8 cellular contexts compared by ENCODE assay signal in the genomic region with DNA sequence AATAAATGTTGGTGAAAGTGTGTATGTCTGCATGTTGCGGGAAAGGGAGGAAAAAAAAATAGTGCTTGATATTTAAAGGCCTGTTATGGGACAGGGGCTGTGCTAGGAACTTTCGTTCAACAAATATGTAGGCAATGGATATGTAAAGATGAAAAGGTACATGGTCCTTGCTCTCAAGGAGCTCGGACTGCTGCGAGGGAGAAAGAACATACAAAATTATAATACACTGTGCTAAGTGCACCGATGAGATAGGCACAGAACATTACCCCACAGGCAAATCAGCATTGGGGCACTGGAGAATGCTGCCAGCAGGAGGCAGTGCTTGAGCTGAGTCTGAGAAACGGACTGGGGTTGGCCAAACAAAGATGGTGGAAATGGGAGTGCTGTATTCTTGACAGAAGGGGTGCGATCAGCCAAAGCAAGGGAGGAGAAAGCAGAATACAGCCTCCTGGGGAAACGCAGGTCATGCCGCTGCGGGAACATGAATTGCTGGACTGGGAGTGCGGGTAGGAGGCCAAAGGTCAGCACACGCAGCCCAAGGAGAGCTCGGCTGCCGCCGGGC. TPM values are rescaled to one million over a fixed set of nuclear protein-coding genes. Genes with fewer than 3 reads are reported as not detected.
DNase-seq lines count a peak whose midpoint lies in the region; ATAC-seq and TF ChIP-seq lines count a peak whose summit lies in the region.

No MANE protein-coding gene starts in this region.

- DNase-seq in NK-92 treated with Interleukin-12 subunit alpha and Interleukin-12 subunit beta, amount 100 ng/mL, for 24 hours (lab: John Stamatoyannopoulos, UW), result peak; percentile 67
- DNase-seq in NK-92 (lab: John Stamatoyannopoulos, UW; ENCODE audit: unreplicated experiment) (no peak), NCI-H2107 (lab: John Stamatoyannopoulos, UW) (peak; percentile 29), WTC11 (ENCODE audit: low spot score) (peak; percentile 74), islet precursor cell (peak; percentile 78)
- DNase-seq in central memory CD8-positive, alpha-beta T cell (ENCODE audit: low spot score in 2 of 2), result peak; percentile 47 to 58
- DNase-seq in stimulated activated CD4-positive, alpha-beta T cell treated with anti-CD3 and anti-CD28 coated beads, Interleukin-12 subunit alpha, Interleukin-12 subunit beta, amount 100 ng/mL, for 48 hours (ENCODE audit: low read depth in 2 of 3, low spot score in 1 of 3), result peak; percentile 69 to 82 (median 76)

- H3K27me3 Mint-ChIP-seq in WTC11 (ENCODE audit: low read depth), result no peaks in the 10 kb centered on the region; the same call in 1 of the 2 replicates
- no peaks in the 10 kb centered on the region for H3K27me3 Mint-ChIP-seq in central memory CD8-positive, alpha-beta T cell

- POLR2A ChIA-PET in WTC11 (lab: Charles Lee), result interaction anchor here (1.0 to 1.4 kb wide), 3 partner anchors 56 to 261 kb away, joined by 3 to 4 read pairs (median 4); partner anchors contain the start of gene BTBD1

- H3K4me1 Mint-ChIP-seq in WTC11, result peaks cover 34% of the 10 kb centered on the region
- H3K4me1 Mint-ChIP-seq in central memory CD8-positive, alpha-beta T cell, result peaks cover 45% of the 10 kb centered on the region

- TF ChIP-seq CTCF in WTC11 (IDR thresholded peaks at IDR 0.05), result peak; percentile 58

- H3K27ac Mint-ChIP-seq in WTC11, result peak overlapping the region; percentile 89
- H3K27ac Mint-ChIP-seq in central memory CD8-positive, alpha-beta T cell (ENCODE audit: low read depth), result peak overlapping the region; percentile 60

- peaks cover 25% of the 10 kb centered on the region for H3K36me3 Mint-ChIP-seq in WTC11
- H3K36me3 Mint-ChIP-seq in central memory CD8-positive, alpha-beta T cell (ENCODE audit: insufficient read depth), result peaks cover 22% of the 10 kb centered on the region

- peak overlapping the region; percentile 98 for H3K4me3 Mint-ChIP-seq in WTC11
- peak overlapping the region; percentile 88 for H3K4me3 Mint-ChIP-seq in central memory CD8-positive, alpha-beta T cell

- CTCF ChIA-PET in WTC11 (lab: Charles Lee), result interaction anchor here (0.5 to 1.8 kb wide), 24 partner anchors 8 to 480 kb away, joined by 3 to 19 read pairs (median 3); partner anchors contain the start of genes BNC1, BTBD1 and RAMAC

- ATAC-seq in HG02973 (IDR thresholded peaks at IDR 0.05; ENCODE audit: unreplicated experiment) (peak; percentile 54), WTC11 (peak; percentile 49)
- ATAC-seq in central memory CD8-positive, alpha-beta T cell (replicated peaks; ENCODE audit: extremely low read depth, poor library complexity, severe bottlenecking), result peak; percentile 78

- peaks cover 12% of the 10 kb centered on the region for H3K9me3 Mint-ChIP-seq in WTC11
- H3K9me3 Mint-ChIP-seq in central memory CD8-positive, alpha-beta T cell, result no peaks in the 10 kb centered on the region

TF ChIP-seq in WTC11, 78 proteins besides CTCF, POLR2A, EP300 and RAD21:
- TF ChIP-seq ZNF232 (CRISPR knock-in tag; IDR thresholded peaks at IDR 0.05), result no peak
- 0 out of 2 replicates have a peak, but pooled peaks have one; percentile 12 for TF ChIP-seq E2F1 (CRISPR knock-in tag; IDR thresholded peaks at IDR 0.05)
- no peak for TF ChIP-seq MXD4 (CRISPR knock-in tag; IDR thresholded peaks at IDR 0.05; ENCODE audit: borderline replicate concordance)
- no peak for TF ChIP-seq ZNF425 (CRISPR knock-in tag; conservative IDR thresholded peaks at IDR 0.05)
- TF ChIP-seq, protein P1, sequence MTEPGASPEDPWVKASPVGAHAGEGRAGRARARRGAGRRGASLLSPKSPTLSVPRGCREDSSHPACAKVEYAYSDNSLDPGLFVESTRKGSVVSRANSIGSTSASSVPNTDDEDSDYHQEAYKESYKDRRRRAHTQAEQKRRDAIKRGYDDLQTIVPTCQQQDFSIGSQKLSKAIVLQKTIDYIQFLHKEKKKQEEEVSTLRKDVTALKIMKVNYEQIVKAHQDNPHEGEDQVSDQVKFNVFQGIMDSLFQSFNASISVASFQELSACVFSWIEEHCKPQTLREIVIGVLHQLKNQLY (CRISPR knock-in tag; IDR thresholded peaks at IDR 0.05), result no peak
- 0 out of 2 replicates have a peak, but pooled peaks have one; percentile 13 for TF ChIP-seq PRRX2 (CRISPR knock-in tag; IDR thresholded peaks at IDR 0.05)
- TF ChIP-seq, protein P2, sequence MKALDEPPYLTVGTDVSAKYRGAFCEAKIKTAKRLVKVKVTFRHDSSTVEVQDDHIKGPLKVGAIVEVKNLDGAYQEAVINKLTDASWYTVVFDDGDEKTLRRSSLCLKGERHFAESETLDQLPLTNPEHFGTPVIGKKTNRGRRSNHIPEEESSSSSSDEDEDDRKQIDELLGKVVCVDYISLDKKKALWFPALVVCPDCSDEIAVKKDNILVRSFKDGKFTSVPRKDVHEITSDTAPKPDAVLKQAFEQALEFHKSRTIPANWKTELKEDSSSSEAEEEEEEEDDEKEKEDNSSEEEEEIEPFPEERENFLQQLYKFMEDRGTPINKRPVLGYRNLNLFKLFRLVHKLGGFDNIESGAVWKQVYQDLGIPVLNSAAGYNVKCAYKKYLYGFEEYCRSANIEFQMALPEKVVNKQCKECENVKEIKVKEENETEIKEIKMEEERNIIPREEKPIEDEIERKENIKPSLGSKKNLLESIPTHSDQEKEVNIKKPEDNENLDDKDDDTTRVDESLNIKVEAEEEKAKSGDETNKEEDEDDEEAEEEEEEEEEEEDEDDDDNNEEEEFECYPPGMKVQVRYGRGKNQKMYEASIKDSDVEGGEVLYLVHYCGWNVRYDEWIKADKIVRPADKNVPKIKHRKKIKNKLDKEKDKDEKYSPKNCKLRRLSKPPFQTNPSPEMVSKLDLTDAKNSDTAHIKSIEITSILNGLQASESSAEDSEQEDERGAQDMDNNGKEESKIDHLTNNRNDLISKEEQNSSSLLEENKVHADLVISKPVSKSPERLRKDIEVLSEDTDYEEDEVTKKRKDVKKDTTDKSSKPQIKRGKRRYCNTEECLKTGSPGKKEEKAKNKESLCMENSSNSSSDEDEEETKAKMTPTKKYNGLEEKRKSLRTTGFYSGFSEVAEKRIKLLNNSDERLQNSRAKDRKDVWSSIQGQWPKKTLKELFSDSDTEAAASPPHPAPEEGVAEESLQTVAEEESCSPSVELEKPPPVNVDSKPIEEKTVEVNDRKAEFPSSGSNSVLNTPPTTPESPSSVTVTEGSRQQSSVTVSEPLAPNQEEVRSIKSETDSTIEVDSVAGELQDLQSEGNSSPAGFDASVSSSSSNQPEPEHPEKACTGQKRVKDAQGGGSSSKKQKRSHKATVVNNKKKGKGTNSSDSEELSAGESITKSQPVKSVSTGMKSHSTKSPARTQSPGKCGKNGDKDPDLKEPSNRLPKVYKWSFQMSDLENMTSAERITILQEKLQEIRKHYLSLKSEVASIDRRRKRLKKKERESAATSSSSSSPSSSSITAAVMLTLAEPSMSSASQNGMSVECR (CRISPR knock-in tag; IDR thresholded peaks at IDR 0.05; ENCODE audit: borderline replicate concordance), result no peak
- TF ChIP-seq NR1H2 (CRISPR knock-in tag; IDR thresholded peaks at IDR 0.05), result no peak
- TF ChIP-seq HMGA2 (CRISPR knock-in tag; IDR thresholded peaks at IDR 0.05), result no peak
- no peak for TF ChIP-seq NR2C2 (CRISPR knock-in tag; IDR thresholded peaks at IDR 0.05)
- 0 out of 2 replicates have a peak, but pooled peaks have one; percentile 52 for TF ChIP-seq NFE2L1 (CRISPR knock-in tag; IDR thresholded peaks at IDR 0.05)
- TF ChIP-seq IRF1 (CRISPR knock-in tag; IDR thresholded peaks at IDR 0.05), result no peak

RNA-seq across cellular contexts. Expression of gene C15orf40, which starts 0.6 kb away (rescaled TPM):
- total RNA-seq in WTC11 (2021), result 21.0 to 29.0 TPM (median 27.5 TPM) in 3 replicates

RNA-seq across cellular contexts. Expression of gene RAMAC, which starts 24.8 kb away (rescaled TPM):
- 26.6 to 28.1 TPM (median 27.1 TPM) in 3 replicates for total RNA-seq in WTC11 (2021)

RNA-seq across cellular contexts. Expression of gene BTBD1, which starts 56.3 kb away (rescaled TPM):
- 34.2 to 39.6 TPM (median 35.6 TPM) in 3 replicates for total RNA-seq in WTC11 (2021)

RNA-seq across cellular contexts. Expression of gene HOMER2, which starts 58.3 kb away (rescaled TPM):
- total RNA-seq in WTC11 (2021), result 11.7 to 17.4 TPM (median 12.1 TPM) in 3 replicates
